15 cellular contexts compared by ENCODE assay signal in genomic region chr1:63024132-63024531, GRCh38.
"Had no signal": no experiment of that assay in that cellular context is flagged by ENCODE, and none has a peak within 500 bp of the region (broad histone marks: within the 10 kb centered on the region; RNA-seq: fewer than 3 reads in every experiment).

No MANE protein-coding gene starts in this region.

- H3K79me2 ChIP-seq: parathyroid adenoma had no signal

- H3K4me1 ChIP-seq: body of pancreas, parathyroid adenoma, sigmoid colon, spleen, upper lobe of left lung had no signal

- H2AFZ ChIP-seq: parathyroid adenoma had no signal

- ATAC-seq: body of pancreas; naive thymus-derived CD8-positive, alpha-beta T cell; stimulated activated naive B cell treated with anti-CD40 and anti-IgM and Interleukin-4, amounts not matched to agents 10 μg/mL and 1 μg/mL and 100 μg/mL, for 72 hours had no signal

- H3K36me3 ChIP-seq: neutrophil, sigmoid colon, spleen, thoracic aorta, upper lobe of left lung had no signal

- H3K27me3 ChIP-seq: body of pancreas, neutrophil, sigmoid colon, upper lobe of left lung had no signal

- H3K27ac ChIP-seq: body of pancreas, neutrophil, parathyroid adenoma, sigmoid colon, spleen, thoracic aorta, upper lobe of left lung had no signal

- DNase-seq: activated CD4-positive, alpha-beta T cell treated with anti-CD3 and anti-CD28 coated beads, Interleukin-2, amount 50 U/mL, for 4 hours; amniotic stem cell; body of pancreas; cortex of kidney; naive thymus-derived CD8-positive, alpha-beta T cell; sigmoid colon; spleen; stimulated activated naive B cell treated with anti-CD40 and anti-IgM and Interleukin-4, amounts not matched to agents 10 μg/mL and 1 μg/mL and 100 μg/mL, for 72 hours; upper lobe of left lung had no signal

- FAIRE-seq: endometrium, frontal cortex, TTC549 had no signal

- H3K9ac ChIP-seq: parathyroid adenoma had no signal

- H3K9me3 ChIP-seq: body of pancreas, neutrophil, sigmoid colon, thoracic aorta, upper lobe of left lung had no signal

- H3K4me3 ChIP-seq: body of pancreas, sigmoid colon, spleen, thoracic aorta, upper lobe of left lung had no signal
